Comparison of ENCODE assay signal across 8 cellular contexts in genomic region chr6:33410711-33411631, GRCh38. TPM values are rescaled to one million over a fixed set of nuclear protein-coding genes. Genes with fewer than 3 reads are reported as not detected.
DNase-seq lines count a peak whose midpoint lies in the region; ATAC-seq lines count a peak whose summit lies in the region.

Gene PHF1, plus strand, starts transcription at chr6:33411014. Its CDS starts 1,250 bp downstream, at chr6:33412264.

- ATAC-seq in GM19395 (IDR thresholded peaks at IDR 0.05; ENCODE audit: unreplicated experiment) (peak; percentile 42), HG03457 (IDR thresholded peaks at IDR 0.05; ENCODE audit: unreplicated experiment) (peak; percentile 31)

- DNase-seq in ELF-1 (ENCODE audit: low read depth, low spot score) (peak; percentile 76), SK-N-DZ (ENCODE audit: low spot score) (peak; percentile 45), caudate nucleus (lab: John Stamatoyannopoulos, UW) (peak in 27 of 61 donors; percentile 34 to 90 (median 73)), iris pigment epithelial cell (ENCODE audit: low read depth) (peak; percentile 87), GM19240 (ENCODE audit: insufficient read length, low spot score) (no peak)
- DNase-seq in stimulated activated CD4-positive, alpha-beta T cell treated with anti-CD3 and anti-CD28 coated beads, Interleukin-4, amount 100 ng/mL, for 4 hours, result peak; percentile 76 to 77

- peak within 1 kb of the TSS; percentile 97 for H3K27ac ChIP-seq in caudate nucleus (ENCODE audit: low read depth, low read length)

RNA-seq across cellular contexts. Expression of gene PHF1, which starts in this region (rescaled TPM):
- 34.8 and 38.5 TPM in 2 replicates for polyA plus RNA-seq in SK-N-DZ (2014; cell fraction: cytosol; rRNA removed)
- polyA plus RNA-seq in SK-N-DZ (2014; cell fraction: nucleus; rRNA removed), result 264 and 294 TPM in 2 replicates
